Comparison of ENCODE assay signal across 1 cellular context in the genomic region with DNA sequence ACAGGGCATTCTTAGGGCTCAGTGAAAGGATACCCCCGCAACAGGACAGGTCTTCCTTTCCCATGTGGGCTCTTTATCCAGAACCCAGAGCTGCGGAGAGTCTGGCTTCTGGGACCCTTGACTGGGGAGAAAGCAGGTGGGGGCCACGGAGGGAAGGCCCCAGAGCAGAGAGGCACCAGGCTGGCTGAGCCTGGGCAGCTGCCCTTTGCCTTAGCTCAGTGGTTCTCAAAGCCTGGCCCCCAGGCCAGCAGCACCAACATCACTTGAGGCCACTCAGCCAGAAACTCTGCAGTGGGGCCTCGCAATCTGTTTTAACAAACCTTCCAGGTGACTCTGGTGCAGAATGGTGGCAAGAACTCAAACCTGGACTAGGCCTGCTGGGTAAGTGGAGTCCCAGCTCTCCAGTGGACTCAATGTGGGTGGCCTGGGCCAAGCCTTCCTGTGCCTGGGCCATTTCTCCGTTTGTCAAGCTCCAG.
A peak's percentile ranks its signal among the peaks of the same experiment; 100 is the strongest.
TF ChIP-seq lines count a peak whose summit lies in the region.

No MANE protein-coding gene starts in this region.

TF ChIP-seq in HepG2, 621 proteins besides CTCF, POLR2A, EP300 and RAD21 (continued from another document and continues in another):
- TF ChIP-seq ZNF574 (CRISPR knock-in tag; IDR thresholded peaks at IDR 0.05) (no peak), ELK4 (CRISPR knock-in tag; IDR thresholded peaks at IDR 0.05; ENCODE audit: borderline replicate concordance) (no peak), ARNTL (CRISPR knock-in tag; IDR thresholded peaks at IDR 0.05) (peak; percentile 54; the same call in 1 of the 2 replicates), ZBTB20 (CRISPR knock-in tag; IDR thresholded peaks at IDR 0.05; ENCODE audit: borderline replicate concordance, low read depth) (no peak; the same call in 1 of the 2 replicates), MLXIP (CRISPR knock-in tag; IDR thresholded peaks at IDR 0.05; ENCODE audit: borderline replicate concordance) (no peak), ZNF333 (CRISPR knock-in tag; IDR thresholded peaks at IDR 0.05; ENCODE audit: borderline replicate concordance) (no peak), ZNF891 (CRISPR knock-in tag; IDR thresholded peaks at IDR 0.05) (no peak), HDAC2 (CRISPR knock-in tag; IDR thresholded peaks at IDR 0.05) (0 out of 2 replicates have a peak, but pooled peaks have one; percentile 12), ZNF275 (CRISPR knock-in tag; IDR thresholded peaks at IDR 0.05; ENCODE audit: borderline replicate concordance) (0 out of 2 replicates have a peak, but pooled peaks have one; percentile 47), ZNF775 (CRISPR knock-in tag; IDR thresholded peaks at IDR 0.05; ENCODE audit: borderline replicate concordance) (0 out of 2 replicates have a peak, but pooled peaks have one; percentile 42), GTF2F1 (IDR thresholded peaks at IDR 0.05; ENCODE audit: low read length) (no peak), ZNF264 (CRISPR knock-in tag; IDR thresholded peaks at IDR 0.05) (peak; percentile 11; the same call in 1 of the 2 replicates), FLYWCH1 (CRISPR knock-in tag; IDR thresholded peaks at IDR 0.05) (no peak), SNRNP70 (IDR thresholded peaks at IDR 0.05; ENCODE audit: low read depth, low read length) (no peak), NFIB (CRISPR knock-in tag; IDR thresholded peaks at IDR 0.05; ENCODE audit: borderline replicate concordance) (no peak), TCF12 (IDR thresholded peaks at IDR 0.05) (no peak), TCF12 (CRISPR knock-in tag; IDR thresholded peaks at IDR 0.05) (no peak), ZFX (CRISPR knock-in tag; IDR thresholded peaks at IDR 0.05; ENCODE audit: low read depth) (peak; percentile 42; the same call in 1 of the 2 replicates), ZNF562 (CRISPR knock-in tag; IDR thresholded peaks at IDR 0.05; ENCODE audit: borderline replicate concordance) (no peak), RARA (CRISPR knock-in tag; IDR thresholded peaks at IDR 0.05) (no peak), ZNF749 (CRISPR knock-in tag; IDR thresholded peaks at IDR 0.05; ENCODE audit: borderline replicate concordance) (no peak), POLR2AphosphoS2 (IDR thresholded peaks at IDR 0.05; ENCODE audit: low read depth, low read length) (no peak), HMG20B (CRISPR knock-in tag; conservative IDR thresholded peaks at IDR 0.05) (0 out of 2 replicates have a peak, but pooled peaks have one; percentile 21), ZNF567 (CRISPR knock-in tag; IDR thresholded peaks at IDR 0.05; ENCODE audit: borderline replicate concordance) (no peak), NCOA1 (CRISPR knock-in tag; IDR thresholded peaks at IDR 0.05) (0 out of 2 replicates have a peak, but pooled peaks have one; percentile 42), TBX2 (CRISPR knock-in tag; IDR thresholded peaks at IDR 0.05; ENCODE audit: borderline replicate concordance) (peak; percentile 29; the same call in 1 of the 2 replicates), ARID3A (IDR thresholded peaks at IDR 0.05; ENCODE audit: low read depth, low read length) (no peak), ZNF496 (CRISPR knock-in tag; IDR thresholded peaks at IDR 0.05; ENCODE audit: insufficient replicate concordance) (no peak), MAFG (CRISPR knock-in tag; IDR thresholded peaks at IDR 0.05) (no peak), HMG20A (CRISPR knock-in tag; IDR thresholded peaks at IDR 0.05; ENCODE audit: borderline replicate concordance) (no peak), SMARCC2 (IDR thresholded peaks at IDR 0.05) (no peak), AGO1 (IDR thresholded peaks at IDR 0.05; ENCODE audit: low read depth, low read length, poor library complexity, severe bottlenecking) (no peak)
- TF ChIP-seq, protein P1, sequence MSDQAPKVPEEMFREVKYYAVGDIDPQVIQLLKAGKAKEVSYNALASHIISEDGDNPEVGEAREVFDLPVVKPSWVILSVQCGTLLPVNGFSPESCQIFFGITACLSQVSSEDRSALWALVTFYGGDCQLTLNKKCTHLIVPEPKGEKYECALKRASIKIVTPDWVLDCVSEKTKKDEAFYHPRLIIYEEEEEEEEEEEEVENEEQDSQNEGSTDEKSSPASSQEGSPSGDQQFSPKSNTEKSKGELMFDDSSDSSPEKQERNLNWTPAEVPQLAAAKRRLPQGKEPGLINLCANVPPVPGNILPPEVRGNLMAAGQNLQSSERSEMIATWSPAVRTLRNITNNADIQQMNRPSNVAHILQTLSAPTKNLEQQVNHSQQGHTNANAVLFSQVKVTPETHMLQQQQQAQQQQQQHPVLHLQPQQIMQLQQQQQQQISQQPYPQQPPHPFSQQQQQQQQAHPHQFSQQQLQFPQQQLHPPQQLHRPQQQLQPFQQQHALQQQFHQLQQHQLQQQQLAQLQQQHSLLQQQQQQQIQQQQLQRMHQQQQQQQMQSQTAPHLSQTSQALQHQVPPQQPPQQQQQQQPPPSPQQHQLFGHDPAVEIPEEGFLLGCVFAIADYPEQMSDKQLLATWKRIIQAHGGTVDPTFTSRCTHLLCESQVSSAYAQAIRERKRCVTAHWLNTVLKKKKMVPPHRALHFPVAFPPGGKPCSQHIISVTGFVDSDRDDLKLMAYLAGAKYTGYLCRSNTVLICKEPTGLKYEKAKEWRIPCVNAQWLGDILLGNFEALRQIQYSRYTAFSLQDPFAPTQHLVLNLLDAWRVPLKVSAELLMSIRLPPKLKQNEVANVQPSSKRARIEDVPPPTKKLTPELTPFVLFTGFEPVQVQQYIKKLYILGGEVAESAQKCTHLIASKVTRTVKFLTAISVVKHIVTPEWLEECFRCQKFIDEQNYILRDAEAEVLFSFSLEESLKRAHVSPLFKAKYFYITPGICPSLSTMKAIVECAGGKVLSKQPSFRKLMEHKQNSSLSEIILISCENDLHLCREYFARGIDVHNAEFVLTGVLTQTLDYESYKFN (CRISPR knock-in tag; conservative IDR thresholded peaks at IDR 0.05), result peak; percentile 32; the same call in 1 of the 2 replicates
- TF ChIP-seq, protein P2, sequence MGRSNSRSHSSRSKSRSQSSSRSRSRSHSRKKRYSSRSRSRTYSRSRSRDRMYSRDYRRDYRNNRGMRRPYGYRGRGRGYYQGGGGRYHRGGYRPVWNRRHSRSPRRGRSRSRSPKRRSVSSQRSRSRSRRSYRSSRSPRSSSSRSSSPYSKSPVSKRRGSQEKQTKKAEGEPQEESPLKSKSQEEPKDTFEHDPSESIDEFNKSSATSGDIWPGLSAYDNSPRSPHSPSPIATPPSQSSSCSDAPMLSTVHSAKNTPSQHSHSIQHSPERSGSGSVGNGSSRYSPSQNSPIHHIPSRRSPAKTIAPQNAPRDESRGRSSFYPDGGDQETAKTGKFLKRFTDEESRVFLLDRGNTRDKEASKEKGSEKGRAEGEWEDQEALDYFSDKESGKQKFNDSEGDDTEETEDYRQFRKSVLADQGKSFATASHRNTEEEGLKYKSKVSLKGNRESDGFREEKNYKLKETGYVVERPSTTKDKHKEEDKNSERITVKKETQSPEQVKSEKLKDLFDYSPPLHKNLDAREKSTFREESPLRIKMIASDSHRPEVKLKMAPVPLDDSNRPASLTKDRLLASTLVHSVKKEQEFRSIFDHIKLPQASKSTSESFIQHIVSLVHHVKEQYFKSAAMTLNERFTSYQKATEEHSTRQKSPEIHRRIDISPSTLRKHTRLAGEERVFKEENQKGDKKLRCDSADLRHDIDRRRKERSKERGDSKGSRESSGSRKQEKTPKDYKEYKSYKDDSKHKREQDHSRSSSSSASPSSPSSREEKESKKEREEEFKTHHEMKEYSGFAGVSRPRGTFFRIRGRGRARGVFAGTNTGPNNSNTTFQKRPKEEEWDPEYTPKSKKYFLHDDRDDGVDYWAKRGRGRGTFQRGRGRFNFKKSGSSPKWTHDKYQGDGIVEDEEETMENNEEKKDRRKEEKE (IDR thresholded peaks at IDR 0.05), result no peak
- TF ChIP-seq, protein P3, sequence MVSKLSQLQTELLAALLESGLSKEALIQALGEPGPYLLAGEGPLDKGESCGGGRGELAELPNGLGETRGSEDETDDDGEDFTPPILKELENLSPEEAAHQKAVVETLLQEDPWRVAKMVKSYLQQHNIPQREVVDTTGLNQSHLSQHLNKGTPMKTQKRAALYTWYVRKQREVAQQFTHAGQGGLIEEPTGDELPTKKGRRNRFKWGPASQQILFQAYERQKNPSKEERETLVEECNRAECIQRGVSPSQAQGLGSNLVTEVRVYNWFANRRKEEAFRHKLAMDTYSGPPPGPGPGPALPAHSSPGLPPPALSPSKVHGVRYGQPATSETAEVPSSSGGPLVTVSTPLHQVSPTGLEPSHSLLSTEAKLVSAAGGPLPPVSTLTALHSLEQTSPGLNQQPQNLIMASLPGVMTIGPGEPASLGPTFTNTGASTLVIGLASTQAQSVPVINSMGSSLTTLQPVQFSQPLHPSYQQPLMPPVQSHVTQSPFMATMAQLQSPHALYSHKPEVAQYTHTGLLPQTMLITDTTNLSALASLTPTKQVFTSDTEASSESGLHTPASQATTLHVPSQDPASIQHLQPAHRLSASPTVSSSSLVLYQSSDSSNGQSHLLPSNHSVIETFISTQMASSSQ (IDR thresholded peaks at IDR 0.05; ENCODE audit: low read depth), result no peak
- TF ChIP-seq, protein P3 (CRISPR knock-in tag; IDR thresholded peaks at IDR 0.05; ENCODE audit: borderline replicate concordance), result 0 out of 2 replicates have a peak, but pooled peaks have one; percentile 11
